8 cellular contexts compared by ENCODE assay signal in genomic region chrX:153582896-153583295, GRCh38. TPM values are rescaled to one million over a fixed set of nuclear protein-coding genes. Genes with fewer than 3 reads are reported as not detected.
DNase-seq lines count a peak whose midpoint lies in the region; ATAC-seq and TF ChIP-seq lines count a peak whose summit lies in the region.

No MANE protein-coding gene starts in this region.

- H3K36me3 Mint-ChIP-seq in stimulated activated memory B cell treated with anti-CD40 and anti-IgM and Interleukin-4, amounts not matched to agents 10 μg/mL and 1 μg/mL and 100 μg/mL, for 72 hours, result peaks cover 25% of the 10 kb centered on the region
- peaks cover 3% of the 10 kb centered on the region for H3K36me3 Mint-ChIP-seq in endothelial cell (ENCODE audit: low read depth, unreplicated experiment)

- H3K4me3 Mint-ChIP-seq in stimulated activated memory B cell treated with anti-CD40 and anti-IgM and Interleukin-4, amounts not matched to agents 10 μg/mL and 1 μg/mL and 100 μg/mL, for 72 hours, result peak overlapping the region; percentile 54
- no peak overlapping the region for H3K4me3 Mint-ChIP-seq in endothelial cell (ENCODE audit: unreplicated experiment)

- TF ChIP-seq CTCF in endothelial cell (IDR thresholded peaks at IDR 0.05; ENCODE audit: unreplicated experiment), result no peak

- ATAC-seq in GM18498 (IDR thresholded peaks at IDR 0.05; ENCODE audit: unreplicated experiment) (peak; percentile 98), HG02610 (IDR thresholded peaks at IDR 0.05; ENCODE audit: unreplicated experiment) (peak; percentile 100)
- ATAC-seq in stimulated activated memory B cell treated with anti-CD40 and anti-IgM and Interleukin-4, amounts not matched to agents 10 μg/mL and 1 μg/mL and 100 μg/mL, for 72 hours, result peak; percentile 98

- H3K4me1 Mint-ChIP-seq in stimulated activated memory B cell treated with anti-CD40 and anti-IgM and Interleukin-4, amounts not matched to agents 10 μg/mL and 1 μg/mL and 100 μg/mL, for 72 hours, result peaks cover 25% of the 10 kb centered on the region
- no peaks in the 10 kb centered on the region for H3K4me1 Mint-ChIP-seq in endothelial cell (ENCODE audit: unreplicated experiment)

- no peaks in the 10 kb centered on the region for H3K9me3 Mint-ChIP-seq in stimulated activated memory B cell treated with anti-CD40 and anti-IgM and Interleukin-4, amounts not matched to agents 10 μg/mL and 1 μg/mL and 100 μg/mL, for 72 hours
- H3K9me3 Mint-ChIP-seq in endothelial cell (ENCODE audit: unreplicated experiment), result no peaks in the 10 kb centered on the region

- peak overlapping the region; percentile 64 for H3K27ac Mint-ChIP-seq in stimulated activated memory B cell treated with anti-CD40 and anti-IgM and Interleukin-4, amounts not matched to agents 10 μg/mL and 1 μg/mL and 100 μg/mL, for 72 hours
- H3K27ac Mint-ChIP-seq in endothelial cell (ENCODE audit: unreplicated experiment), result no peak overlapping the region

- peak; percentile 20 to 72 for DNase-seq in NCI-H526 (lab: John Stamatoyannopoulos, UW)
- DNase-seq in activated CD8-positive, alpha-beta memory T cell treated with anti-CD3 and anti-CD28 coated beads, Interleukin-2, amount 50 U/mL, for 1 hour (ENCODE audit: extremely low read depth), result peak; percentile 25
- DNase-seq in iris pigment epithelial cell (ENCODE audit: low read depth), result peak; percentile 39
- DNase-seq in iPS-NIHi7 (ENCODE audit: extremely low spot score), result no peak
- DNase-seq in endothelial cell (ENCODE audit: low spot score), result no peak

- no peaks in the 10 kb centered on the region for H3K27me3 Mint-ChIP-seq in stimulated activated memory B cell treated with anti-CD40 and anti-IgM and Interleukin-4, amounts not matched to agents 10 μg/mL and 1 μg/mL and 100 μg/mL, for 72 hours
- H3K27me3 Mint-ChIP-seq in endothelial cell (ENCODE audit: unreplicated experiment), result no peaks in the 10 kb centered on the region

RNA-seq across cellular contexts. Expression of gene CCNQ, which starts 16.0 kb away (rescaled TPM):
- 15.3 TPM for total RNA-seq in endothelial cell (ENCODE audit: unreplicated experiment)

Comparison
In these comparisons a context has a peak if more than half of its experiments do, and no peak if none do; other contexts are left out.
1. DNase-seq: peak in NCI-H526 (2 of 2), activated CD8-positive, alpha-beta memory T cell treated with anti-CD3 and anti-CD28 coated beads, Interleukin-2, amount 50 U/mL, for 1 hour (single experiment) and iris pigment epithelial cell (single experiment); none in iPS-NIHi7 (single experiment) and endothelial cell (single experiment).
2. Peak in every context shown above with its lines, with median percentiles within 50 percentile points of each other: ATAC-seq.